In genomic region chr11:10750838-10751580, GRCh38 we compare ENCODE assay signal across 1 cellular context.
TF ChIP-seq lines count a peak whose summit lies in the region.

CTR9 (plus strand) TSS chr11:10751246; CDS start chr11:10751413, 167 bp downstream.

TF ChIP-seq in WTC11, 78 proteins besides CTCF, POLR2A, EP300 and RAD21 (continued from another document and continues in another):
- TF ChIP-seq, protein P1, sequence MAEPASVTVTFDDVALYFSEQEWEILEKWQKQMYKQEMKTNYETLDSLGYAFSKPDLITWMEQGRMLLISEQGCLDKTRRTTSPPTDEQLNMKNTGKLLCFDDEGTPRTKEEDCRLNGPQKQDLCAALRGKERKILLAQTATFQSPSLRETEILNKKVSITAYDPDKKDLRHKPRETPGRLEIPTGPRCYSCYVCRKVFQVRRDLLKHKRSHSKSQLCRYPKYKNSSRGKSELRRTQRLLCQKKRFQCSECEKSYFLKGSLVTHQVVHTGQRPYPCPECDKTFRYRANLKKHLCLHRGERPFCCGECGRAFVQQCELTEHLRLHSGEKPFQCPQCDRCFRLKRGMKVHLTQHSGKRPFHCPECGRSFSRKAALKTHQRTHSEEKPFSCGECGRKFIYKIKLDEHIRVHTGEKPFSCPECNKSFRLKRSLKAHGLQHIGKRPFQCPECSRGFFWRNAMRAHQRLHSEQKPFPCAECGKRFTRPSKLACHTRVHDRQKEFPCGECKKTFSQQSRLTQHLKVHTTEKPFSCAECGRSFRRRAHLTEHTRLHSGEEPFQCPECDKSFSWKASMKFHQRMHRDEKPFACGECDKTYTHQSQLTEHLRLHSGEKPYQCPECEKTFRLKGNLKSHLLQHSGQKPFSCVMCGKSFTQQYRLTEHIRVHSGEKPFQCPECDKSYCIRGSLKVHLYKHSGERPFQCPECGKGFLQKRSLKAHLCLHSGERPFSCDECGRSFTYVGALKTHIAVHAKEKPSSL (CRISPR knock-in tag; conservative IDR thresholded peaks at IDR 0.05), result no peak
- TF ChIP-seq SP1 (CRISPR knock-in tag; conservative IDR thresholded peaks at IDR 0.05) (peak; percentile 98), ZNF671 (CRISPR knock-in tag; IDR thresholded peaks at IDR 0.05) (no peak), NR2C2 (CRISPR knock-in tag; IDR thresholded peaks at IDR 0.05) (peak; percentile 97), GTF2I (CRISPR knock-in tag; conservative IDR thresholded peaks at IDR 0.05) (no peak), FOXP4 (CRISPR knock-in tag; IDR thresholded peaks at IDR 0.05) (peak; percentile 93), ATF1 (CRISPR knock-in tag; IDR thresholded peaks at IDR 0.05) (no peak), ZNF281 (CRISPR knock-in tag; IDR thresholded peaks at IDR 0.05) (0 out of 2 replicates have a peak, but pooled peaks have one; percentile 22), ELF4 (CRISPR knock-in tag; IDR thresholded peaks at IDR 0.05; ENCODE audit: low read depth) (peak; percentile 43; the same call in 1 of the 2 replicates), NFE2L1 (CRISPR knock-in tag; IDR thresholded peaks at IDR 0.05) (peak; percentile 69; the same call in 1 of the 2 replicates), OVOL2 (CRISPR knock-in tag; IDR thresholded peaks at IDR 0.05; ENCODE audit: borderline replicate concordance) (no peak), JUN (CRISPR knock-in tag; IDR thresholded peaks at IDR 0.05) (peak; percentile 60; the same call in 1 of the 2 replicates), CREM (CRISPR knock-in tag; IDR thresholded peaks at IDR 0.05) (peak; percentile 72), FOXP1 (CRISPR knock-in tag; IDR thresholded peaks at IDR 0.05; ENCODE audit: borderline replicate concordance) (peak; percentile 71), RELA (CRISPR knock-in tag; IDR thresholded peaks at IDR 0.05; ENCODE audit: borderline replicate concordance) (0 out of 2 replicates have a peak, but pooled peaks have one; percentile 54), TEAD1 (CRISPR knock-in tag; IDR thresholded peaks at IDR 0.05) (peak; percentile 92; the same call in 1 of the 2 replicates), CDX4 (CRISPR knock-in tag; IDR thresholded peaks at IDR 0.05; ENCODE audit: borderline replicate concordance) (no peak), SMAD3 (CRISPR knock-in tag; IDR thresholded peaks at IDR 0.05; ENCODE audit: borderline replicate concordance) (0 out of 2 replicates have a peak, but pooled peaks have one; percentile 35), MAX (CRISPR knock-in tag; IDR thresholded peaks at IDR 0.05) (peak; percentile 90), ZNF317 (CRISPR knock-in tag; IDR thresholded peaks at IDR 0.05; ENCODE audit: borderline replicate concordance, low read depth) (no peak), ETV6 (CRISPR knock-in tag; IDR thresholded peaks at IDR 0.05) (peak; percentile 90; the same call in 1 of the 2 replicates), TEAD4 (CRISPR knock-in tag; IDR thresholded peaks at IDR 0.05) (no peak), SMAD4 (CRISPR knock-in tag; IDR thresholded peaks at IDR 0.05) (no peak), ZNF232 (CRISPR knock-in tag; IDR thresholded peaks at IDR 0.05) (0 out of 2 replicates have a peak, but pooled peaks have one; percentile 55)
- TF ChIP-seq, protein P2, sequence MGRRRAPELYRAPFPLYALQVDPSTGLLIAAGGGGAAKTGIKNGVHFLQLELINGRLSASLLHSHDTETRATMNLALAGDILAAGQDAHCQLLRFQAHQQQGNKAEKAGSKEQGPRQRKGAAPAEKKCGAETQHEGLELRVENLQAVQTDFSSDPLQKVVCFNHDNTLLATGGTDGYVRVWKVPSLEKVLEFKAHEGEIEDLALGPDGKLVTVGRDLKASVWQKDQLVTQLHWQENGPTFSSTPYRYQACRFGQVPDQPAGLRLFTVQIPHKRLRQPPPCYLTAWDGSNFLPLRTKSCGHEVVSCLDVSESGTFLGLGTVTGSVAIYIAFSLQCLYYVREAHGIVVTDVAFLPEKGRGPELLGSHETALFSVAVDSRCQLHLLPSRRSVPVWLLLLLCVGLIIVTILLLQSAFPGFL (CRISPR knock-in tag; IDR thresholded peaks at IDR 0.05; ENCODE audit: borderline replicate concordance), result no peak
- TF ChIP-seq, protein P3, sequence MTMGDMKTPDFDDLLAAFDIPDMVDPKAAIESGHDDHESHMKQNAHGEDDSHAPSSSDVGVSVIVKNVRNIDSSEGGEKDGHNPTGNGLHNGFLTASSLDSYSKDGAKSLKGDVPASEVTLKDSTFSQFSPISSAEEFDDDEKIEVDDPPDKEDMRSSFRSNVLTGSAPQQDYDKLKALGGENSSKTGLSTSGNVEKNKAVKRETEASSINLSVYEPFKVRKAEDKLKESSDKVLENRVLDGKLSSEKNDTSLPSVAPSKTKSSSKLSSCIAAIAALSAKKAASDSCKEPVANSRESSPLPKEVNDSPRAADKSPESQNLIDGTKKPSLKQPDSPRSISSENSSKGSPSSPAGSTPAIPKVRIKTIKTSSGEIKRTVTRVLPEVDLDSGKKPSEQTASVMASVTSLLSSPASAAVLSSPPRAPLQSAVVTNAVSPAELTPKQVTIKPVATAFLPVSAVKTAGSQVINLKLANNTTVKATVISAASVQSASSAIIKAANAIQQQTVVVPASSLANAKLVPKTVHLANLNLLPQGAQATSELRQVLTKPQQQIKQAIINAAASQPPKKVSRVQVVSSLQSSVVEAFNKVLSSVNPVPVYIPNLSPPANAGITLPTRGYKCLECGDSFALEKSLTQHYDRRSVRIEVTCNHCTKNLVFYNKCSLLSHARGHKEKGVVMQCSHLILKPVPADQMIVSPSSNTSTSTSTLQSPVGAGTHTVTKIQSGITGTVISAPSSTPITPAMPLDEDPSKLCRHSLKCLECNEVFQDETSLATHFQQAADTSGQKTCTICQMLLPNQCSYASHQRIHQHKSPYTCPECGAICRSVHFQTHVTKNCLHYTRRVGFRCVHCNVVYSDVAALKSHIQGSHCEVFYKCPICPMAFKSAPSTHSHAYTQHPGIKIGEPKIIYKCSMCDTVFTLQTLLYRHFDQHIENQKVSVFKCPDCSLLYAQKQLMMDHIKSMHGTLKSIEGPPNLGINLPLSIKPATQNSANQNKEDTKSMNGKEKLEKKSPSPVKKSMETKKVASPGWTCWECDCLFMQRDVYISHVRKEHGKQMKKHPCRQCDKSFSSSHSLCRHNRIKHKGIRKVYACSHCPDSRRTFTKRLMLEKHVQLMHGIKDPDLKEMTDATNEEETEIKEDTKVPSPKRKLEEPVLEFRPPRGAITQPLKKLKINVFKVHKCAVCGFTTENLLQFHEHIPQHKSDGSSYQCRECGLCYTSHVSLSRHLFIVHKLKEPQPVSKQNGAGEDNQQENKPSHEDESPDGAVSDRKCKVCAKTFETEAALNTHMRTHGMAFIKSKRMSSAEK (CRISPR knock-in tag; IDR thresholded peaks at IDR 0.05; ENCODE audit: borderline replicate concordance), result no peak
- TF ChIP-seq, protein P4, sequence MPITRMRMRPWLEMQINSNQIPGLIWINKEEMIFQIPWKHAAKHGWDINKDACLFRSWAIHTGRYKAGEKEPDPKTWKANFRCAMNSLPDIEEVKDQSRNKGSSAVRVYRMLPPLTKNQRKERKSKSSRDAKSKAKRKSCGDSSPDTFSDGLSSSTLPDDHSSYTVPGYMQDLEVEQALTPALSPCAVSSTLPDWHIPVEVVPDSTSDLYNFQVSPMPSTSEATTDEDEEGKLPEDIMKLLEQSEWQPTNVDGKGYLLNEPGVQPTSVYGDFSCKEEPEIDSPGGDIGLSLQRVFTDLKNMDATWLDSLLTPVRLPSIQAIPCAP (CRISPR knock-in tag; IDR thresholded peaks at IDR 0.05), result peak; percentile 65; the same call in 1 of the 2 replicates
- TF ChIP-seq, protein P5, sequence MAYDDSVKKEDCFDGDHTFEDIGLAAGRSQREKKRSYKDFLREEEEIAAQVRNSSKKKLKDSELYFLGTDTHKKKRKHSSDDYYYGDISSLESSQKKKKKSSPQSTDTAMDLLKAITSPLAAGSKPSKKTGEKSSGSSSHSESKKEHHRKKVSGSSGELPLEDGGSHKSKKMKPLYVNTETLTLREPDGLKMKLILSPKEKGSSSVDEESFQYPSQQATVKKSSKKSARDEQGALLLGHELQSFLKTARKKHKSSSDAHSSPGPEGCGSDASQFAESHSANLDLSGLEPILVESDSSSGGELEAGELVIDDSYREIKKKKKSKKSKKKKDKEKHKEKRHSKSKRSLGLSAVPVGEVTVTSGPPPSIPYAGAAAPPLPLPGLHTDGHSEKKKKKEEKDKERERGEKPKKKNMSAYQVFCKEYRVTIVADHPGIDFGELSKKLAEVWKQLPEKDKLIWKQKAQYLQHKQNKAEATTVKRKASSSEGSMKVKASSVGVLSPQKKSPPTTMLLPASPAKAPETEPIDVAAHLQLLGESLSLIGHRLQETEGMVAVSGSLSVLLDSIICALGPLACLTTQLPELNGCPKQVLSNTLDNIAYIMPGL (CRISPR knock-in tag; IDR thresholded peaks at IDR 0.05), result peak; percentile 73
- TF ChIP-seq, protein P6, sequence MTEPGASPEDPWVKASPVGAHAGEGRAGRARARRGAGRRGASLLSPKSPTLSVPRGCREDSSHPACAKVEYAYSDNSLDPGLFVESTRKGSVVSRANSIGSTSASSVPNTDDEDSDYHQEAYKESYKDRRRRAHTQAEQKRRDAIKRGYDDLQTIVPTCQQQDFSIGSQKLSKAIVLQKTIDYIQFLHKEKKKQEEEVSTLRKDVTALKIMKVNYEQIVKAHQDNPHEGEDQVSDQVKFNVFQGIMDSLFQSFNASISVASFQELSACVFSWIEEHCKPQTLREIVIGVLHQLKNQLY (CRISPR knock-in tag; IDR thresholded peaks at IDR 0.05), result no peak
- TF ChIP-seq, protein P7, sequence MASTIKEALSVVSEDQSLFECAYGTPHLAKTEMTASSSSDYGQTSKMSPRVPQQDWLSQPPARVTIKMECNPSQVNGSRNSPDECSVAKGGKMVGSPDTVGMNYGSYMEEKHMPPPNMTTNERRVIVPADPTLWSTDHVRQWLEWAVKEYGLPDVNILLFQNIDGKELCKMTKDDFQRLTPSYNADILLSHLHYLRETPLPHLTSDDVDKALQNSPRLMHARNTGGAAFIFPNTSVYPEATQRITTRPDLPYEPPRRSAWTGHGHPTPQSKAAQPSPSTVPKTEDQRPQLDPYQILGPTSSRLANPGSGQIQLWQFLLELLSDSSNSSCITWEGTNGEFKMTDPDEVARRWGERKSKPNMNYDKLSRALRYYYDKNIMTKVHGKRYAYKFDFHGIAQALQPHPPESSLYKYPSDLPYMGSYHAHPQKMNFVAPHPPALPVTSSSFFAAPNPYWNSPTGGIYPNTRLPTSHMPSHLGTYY (CRISPR knock-in tag; IDR thresholded peaks at IDR 0.05), result no peak
- TF ChIP-seq, protein P8, sequence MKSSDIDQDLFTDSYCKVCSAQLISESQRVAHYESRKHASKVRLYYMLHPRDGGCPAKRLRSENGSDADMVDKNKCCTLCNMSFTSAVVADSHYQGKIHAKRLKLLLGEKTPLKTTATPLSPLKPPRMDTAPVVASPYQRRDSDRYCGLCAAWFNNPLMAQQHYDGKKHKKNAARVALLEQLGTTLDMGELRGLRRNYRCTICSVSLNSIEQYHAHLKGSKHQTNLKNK (CRISPR knock-in tag; IDR thresholded peaks at IDR 0.05), result no peak
